19 cellular contexts compared by ENCODE assay signal in the genomic region with DNA sequence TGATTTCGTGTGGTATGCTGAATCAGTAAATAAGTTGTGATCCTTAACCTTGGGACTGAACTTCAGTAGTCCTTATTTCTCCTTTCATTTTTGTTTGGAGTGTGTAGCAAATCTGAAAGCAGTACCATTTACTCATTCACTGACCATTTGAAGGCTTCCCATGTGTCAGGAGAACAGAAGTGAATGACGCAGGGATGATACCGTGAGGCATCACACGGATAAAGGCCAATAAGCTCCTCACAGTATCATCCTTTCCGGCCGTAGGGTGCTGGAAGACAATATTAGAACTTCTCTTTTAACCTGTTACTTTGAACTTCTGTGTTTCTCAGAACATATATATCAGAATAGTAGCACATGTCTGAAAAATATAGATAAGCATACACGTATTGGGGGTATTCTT. TPM values are rescaled to one million over a fixed set of nuclear protein-coding genes. Genes with fewer than 3 reads are reported as not detected.
A peak's percentile ranks its signal among the peaks of the same experiment; 100 is the strongest.
DNase-seq lines count a peak whose midpoint lies in the region; ATAC-seq and TF ChIP-seq lines count a peak whose summit lies in the region.
"Had no signal": no experiment of that assay in that cellular context is flagged by ENCODE, and none has a peak within 500 bp of the region (broad histone marks: within the 10 kb centered on the region; RNA-seq: fewer than 3 reads in every experiment).

No MANE protein-coding gene starts in this region.

- TF ChIP-seq POLR2A in IMR-90 (IDR thresholded peaks at IDR 0.05; ENCODE audit: low read depth, low read length) = no peak
- TF ChIP-seq POLR2A in adrenal gland (IDR thresholded peaks at IDR 0.05) = no peak
- no peak for TF ChIP-seq POLR2A in gastrocnemius medialis (IDR thresholded peaks at IDR 0.05)

- no peak overlapping the region for H2BK5ac ChIP-seq in IMR-90 (ENCODE audit: low read depth, low read length, poor library complexity, severe bottlenecking)

- H3K4me3 ChIP-seq in IMR-90 (ENCODE audit: insufficient read depth, low read depth, low read length) (no peak overlapping the region), adrenal gland (no peak overlapping the region), gastrocnemius medialis (no peak overlapping the region)
- H3K4me3 ChIP-seq: A549 had no signal

- H3K36me3 ChIP-seq in IMR-90 (ENCODE audit: control insufficient read depth, insufficient read depth, low read length) (peaks cover 21% of the 10 kb centered on the region), adrenal gland (replicated peaks in 1 of 2) (no peaks in the 10 kb centered on the region), gastrocnemius medialis (peaks cover 0 to 11% of the 10 kb centered on the region in 2 donors)

- no peak overlapping the region for H3K27ac ChIP-seq in IMR-90 (ENCODE audit: insufficient read depth, low read length)
- peak overlapping the region in 2 of 5 donors; percentile 28 to 50 for H3K27ac ChIP-seq in adrenal gland
- H3K27ac ChIP-seq in gastrocnemius medialis = peak overlapping the region in 3 of 4 donors; percentile 13 to 49 (median 30)
- H3K27ac ChIP-seq: A549 had no signal

- POLR2A ChIA-PET in IMR-90 (lab: Charles Lee; ENCODE audit: unreplicated experiment) = no interaction called here

- no peak overlapping the region for H3K4me2 ChIP-seq in IMR-90 (ENCODE audit: low read depth, low read length)
- H3K4me2 ChIP-seq: A549 had no signal

- H3K36me3 Mint-ChIP-seq in memory B cell = peaks cover 24% of the 10 kb centered on the region
- H3K36me3 Mint-ChIP-seq in activated naive CD4-positive, alpha-beta T cell treated with anti-CD3 and anti-CD28 coated beads for 36 hours (ENCODE audit: low read depth) = peaks cover 27% of the 10 kb centered on the region

- peaks cover 21% of the 10 kb centered on the region for H3K4me1 ChIP-seq in IMR-90 (ENCODE audit: control insufficient read depth, insufficient read depth, low read length)
- peaks cover 0 to 35% of the 10 kb centered on the region in 2 donors for H3K4me1 ChIP-seq in adrenal gland (replicated peaks in 1 of 2)
- peaks cover 41 to 62% of the 10 kb centered on the region in 2 donors for H3K4me1 ChIP-seq in gastrocnemius medialis

- TF ChIP-seq CTCF in IMR-90 (conservative IDR thresholded peaks at IDR 0.05; ENCODE audit: low read depth, low read length) (no peak), adrenal gland (IDR thresholded peaks at IDR 0.05) (no peak), gastrocnemius medialis (IDR thresholded peaks at IDR 0.05 in 4 of 5, conservative IDR thresholded peaks at IDR 0.05 in 1 of 5) (no peak)

- no peak overlapping the region for H3K4me3 Mint-ChIP-seq in memory B cell
- no peak overlapping the region for H3K4me3 Mint-ChIP-seq in activated naive CD4-positive, alpha-beta T cell treated with anti-CD3 and anti-CD28 coated beads for 36 hours
- H3K4me3 Mint-ChIP-seq: B cell, CD14-positive monocyte had no signal

- H2BK120ac ChIP-seq in IMR-90 (ENCODE audit: low read depth, low read length) = no peak overlapping the region

- H3K56ac ChIP-seq in IMR-90 (ENCODE audit: extremely low read depth, insufficient read depth, low read length) = no peak overlapping the region

- H3K9me1 ChIP-seq in IMR-90 (ENCODE audit: insufficient read depth, low read length) = peaks cover 32% of the 10 kb centered on the region

- H3K4ac ChIP-seq in IMR-90 (ENCODE audit: low read depth, low read length) = no peak overlapping the region

- no peak overlapping the region for H2AFZ ChIP-seq in IMR-90 (replicated peaks; ENCODE audit: low read length, poor library complexity)

- no peak overlapping the region; the same call in 1 of the 2 replicates for H3K14ac ChIP-seq in IMR-90 (replicated peaks; ENCODE audit: low read depth, low read length)

- no peak overlapping the region for H2BK20ac ChIP-seq in IMR-90 (ENCODE audit: low read depth, low read length)

- no peak overlapping the region for H4K5ac ChIP-seq in IMR-90 (ENCODE audit: low read depth, low read length)

- no peak overlapping the region for H2AK5ac ChIP-seq in IMR-90 (ENCODE audit: low read depth, low read length)

- CTCF ChIA-PET in IMR-90 (lab: Yijun Ruan, JAX) = no interaction called here
- CTCF ChIA-PET in activated naive CD4-positive, alpha-beta T cell treated with anti-CD3 and anti-CD28 coated beads for 36 hours (lab: Charles Lee) = no interaction called here

- peaks cover 3% of the 10 kb centered on the region for H3K9me3 Mint-ChIP-seq in memory B cell
- H3K9me3 Mint-ChIP-seq in activated naive CD4-positive, alpha-beta T cell treated with anti-CD3 and anti-CD28 coated beads for 36 hours = peaks cover 2% of the 10 kb centered on the region

- H3K4me1 Mint-ChIP-seq in memory B cell = peaks cover 44% of the 10 kb centered on the region
- peaks cover 19% of the 10 kb centered on the region for H3K4me1 Mint-ChIP-seq in activated naive CD4-positive, alpha-beta T cell treated with anti-CD3 and anti-CD28 coated beads for 36 hours (ENCODE audit: low read depth)

- H4K8ac ChIP-seq in IMR-90 (ENCODE audit: low read depth in 2 of 2, low read length in 2 of 2) = no peak overlapping the region

- peaks cover 2 to 74% of the 10 kb centered on the region in 2 experiments; a peak in 2 of 4 replicates for H3K79me1 ChIP-seq in IMR-90 (ENCODE audit: low read depth in 1 of 2, low read length in 2 of 2)

- H3K27ac Mint-ChIP-seq in memory B cell = peak overlapping the region; percentile 73
- no peak overlapping the region for H3K27ac Mint-ChIP-seq in activated naive CD4-positive, alpha-beta T cell treated with anti-CD3 and anti-CD28 coated beads for 36 hours
- H3K27ac Mint-ChIP-seq: B cell had no signal

- 0 out of 2 replicates have a peak overlapping the region, but pooled peaks have one; percentile 45 for H3K23ac ChIP-seq in IMR-90 (ENCODE audit: low read depth, low read length)

- dilution Hi-C loops in IMR-90 (cut with HindIII; ENCODE audit: low sequenced_read_pairs, unreplicated experiment) = no loop called here

- no peaks in the 10 kb centered on the region for H3K27me3 Mint-ChIP-seq in memory B cell
- H3K27me3 Mint-ChIP-seq in activated naive CD4-positive, alpha-beta T cell treated with anti-CD3 and anti-CD28 coated beads for 36 hours (ENCODE audit: low read depth) = no peaks in the 10 kb centered on the region
- H3K27me3 Mint-ChIP-seq: B cell had no signal

- no TSS peak for BruUV-seq in IMR-90 (replicated peaks; lab: Mats Ljungman, UMichigan)

- no peak overlapping the region for H2AK9ac ChIP-seq in IMR-90 (replicated peaks; ENCODE audit: low read depth, low read length, poor library complexity)

- in situ Hi-C loops in IMR-90 (cut with MboI; ENCODE audit: low sequenced_read_pairs) = no loop called here
- in situ Hi-C loops in gastrocnemius medialis (cut with MboI; ENCODE audit: low sequenced_read_pairs in 4 of 4) = no loop called here

- no peak for TF ChIP-seq RAD21 in IMR-90 (IDR thresholded peaks at IDR 0.05; ENCODE audit: low read length)

- H3K27me3 ChIP-seq in IMR-90 (ENCODE audit: control insufficient read depth, insufficient read depth, low read length) = no peaks in the 10 kb centered on the region
- no peaks in the 10 kb centered on the region for H3K27me3 ChIP-seq in adrenal gland
- H3K27me3 ChIP-seq in gastrocnemius medialis = no peaks in the 10 kb centered on the region

- no CpG with 5 or more reads among the region's 7 CpGs for WGBS in IMR-90 (ENCODE audit: extremely low coverage in 2 of 2, insufficient read length in 1 of 2), 2 experiments
- 37 to 51% (median 49%) methylated on average over 7 of the region's 7 CpGs for WGBS in adrenal gland, 4 donors

- DNase-seq in IMR-90 (no peak), adrenal gland (peak in 4 of 7 donors; percentile 44 to 64 (median 52)), memory B cell (ENCODE audit: low spot score in 2 of 2) (no peak), gastrocnemius medialis (no peak), KG1 (lab: John Stamatoyannopoulos, UW) (no peak), germinal center (ENCODE audit: low spot score) (no peak)
- no peak for DNase-seq in activated naive CD4-positive, alpha-beta T cell treated with anti-CD3 and anti-CD28 coated beads for 36 hours
- DNase-seq: EL, GF-D8, KBM-7, NCI-H1694, NCI-H2081 treated with DMSO at 0.1 percent for 48 hours, NCI-H446, NCI-H526, PC-3, SHP77 had no signal

- H3K9me3 ChIP-seq in IMR-90 (ENCODE audit: control insufficient read depth, insufficient read depth, low read length) = no peaks in the 10 kb centered on the region
- no peaks in the 10 kb centered on the region for H3K9me3 ChIP-seq in adrenal gland (replicated peaks in 1 of 3)
- no peaks in the 10 kb centered on the region for H3K9me3 ChIP-seq in gastrocnemius medialis
- H3K9me3 ChIP-seq: A549 had no signal

- ATAC-seq in IMR-90 (ENCODE audit: low read depth) = no peak
- ATAC-seq in memory B cell (ENCODE audit: low read depth) = no peak
- no peak for ATAC-seq in gastrocnemius medialis
- ATAC-seq: A549, PC-3 had no signal

- peaks cover 92% of the 10 kb centered on the region for H4K20me1 ChIP-seq in IMR-90 (ENCODE audit: insufficient read depth, low read length)

- H4K91ac ChIP-seq in IMR-90 (ENCODE audit: insufficient read depth, low read depth, low read length) = no peak overlapping the region

- no peak overlapping the region for H3K9ac ChIP-seq in IMR-90 (ENCODE audit: low read depth, low read length)

- H2BK15ac ChIP-seq in IMR-90 (ENCODE audit: low read depth, low read length) = no peak overlapping the region

- intact Hi-C loops in IMR-90 (cut with micrococcal nuclease) (no loop called here), adrenal gland (cut with DNase I) (no loop called here), gastrocnemius medialis (cut with DNase I; ENCODE audit: low total_unique reads) (no loop called here)
- intact Hi-C loops in activated naive CD4-positive, alpha-beta T cell treated with anti-CD3 and anti-CD28 coated beads for 36 hours (cut with micrococcal nuclease) = no loop called here

- no peak overlapping the region for H3K18ac ChIP-seq in IMR-90 (ENCODE audit: low read depth, low read length)

TF ChIP-seq in IMR-90, 13 proteins besides CTCF, POLR2A, EP300 and RAD21:
- TF ChIP-seq BHLHE40 (IDR thresholded peaks at IDR 0.05; ENCODE audit: low read depth, low read length) = no peak

RNA-seq across cellular contexts. Expression of a gene that starts 21.3 kb away (rescaled TPM):
- 108 and 132 TPM in 2 replicates for total RNA-seq in IMR-90 (2012; rRNA removed)
- polyA plus RNA-seq in IMR-90 (2012; rRNA removed) = 19.6 and 23.1 TPM in 2 replicates
- 8.3 and 11.9 TPM in 2 replicates for polyA plus RNA-seq in IMR-90 (2012; cell fraction: cytosol; rRNA removed)
- 7.9 and 44.3 TPM in 2 replicates for polyA plus RNA-seq in IMR-90 (2012; cell fraction: nucleus; rRNA removed; ENCODE audit: low replicate concordance)
- total RNA-seq in adrenal gland = 10 to 100 TPM; 18.5 to 61.2 (median 47.1) TPM
- 10 to 100 TPM in 1 of 3 donors, 1 to 10 TPM in 2; 5.1 to 18.2 (median 6.2) TPM for polyA plus RNA-seq in adrenal gland
- 10 to 100 TPM; 52.4 to 72.7 (median 62.7) TPM for total RNA-seq in gastrocnemius medialis
- total RNA-seq in activated naive CD4-positive, alpha-beta T cell treated with anti-CD3 and anti-CD28 coated beads for 36 hours = 10 to 100 TPM; 22.6 to 23.2 TPM

Comparison
In these comparisons a context has a peak if more than half of its experiments do, and no peak if none do; other contexts are left out.
1. DNase-seq: peak in adrenal gland (4 of 7); none in IMR-90 (single experiment), memory B cell (0 of 2), gastrocnemius medialis (0 of 2), KG1 (single experiment), germinal center (single experiment) and activated naive CD4-positive, alpha-beta T cell treated with anti-CD3 and anti-CD28 coated beads for 36 hours (single experiment).